13 cellular contexts compared by ENCODE assay signal in genomic region chr4:2507259-2507658, GRCh38.
"Had no signal": no experiment of that assay in that cellular context is flagged by ENCODE, and none has a peak within 500 bp of the region (broad histone marks: within the 10 kb centered on the region; RNA-seq: fewer than 3 reads in every experiment).

No MANE protein-coding gene starts in this region.

- ATAC-seq: activated naive CD8-positive, alpha-beta T cell treated with anti-CD3 and anti-CD28 coated beads, Interleukin-2, amount 50 U/mL, for 24 hours; gastrocnemius medialis; heart right ventricle; left lung had no signal

- H3K27ac ChIP-seq: ascending aorta, epithelial cell of prostate, gastrocnemius medialis, heart right ventricle, left lung, stomach, vagina had no signal

- H3K4me1 ChIP-seq: ascending aorta, gastrocnemius medialis, left lung, vagina had no signal

- DNase-seq: activated CD4-positive, alpha-beta T cell treated with anti-CD3 and anti-CD28 coated beads, Interleukin-2, amount 10 ng/mL, durations not matched to agents 7 days and 5 days; activated CD4-positive, CD25-positive, alpha-beta regulatory T cell; activated effector memory CD4-positive, alpha-beta T cell treated with Interleukin-2 at 50 U/mL for 16 hours; activated naive CD8-positive, alpha-beta T cell treated with anti-CD3 and anti-CD28 coated beads, Interleukin-2, amount 50 U/mL, for 24 hours; gastrocnemius medialis; heart right ventricle; islet precursor cell; left lung; stimulated activated CD4-positive, alpha-beta T cell treated with anti-CD3 and anti-CD28 coated beads, Interleukin-2, amount 100 ng/mL, for 48 hours; stomach had no signal

- H3K4me3 ChIP-seq: ascending aorta, gastrocnemius medialis, heart right ventricle, left lung, stomach, vagina had no signal

- H3K27me3 Mint-ChIP-seq: activated CD4-positive, alpha-beta T cell treated with anti-CD3 and anti-CD28 coated beads, Interleukin-2, amount 10 ng/mL, durations not matched to agents 7 days and 5 days; activated naive CD8-positive, alpha-beta T cell treated with anti-CD3 and anti-CD28 coated beads, Interleukin-2, amount 50 U/mL, for 24 hours had no signal

- H3K27me3 ChIP-seq: ascending aorta, gastrocnemius medialis, heart right ventricle, left lung, stomach, vagina had no signal

- H3K9me3 ChIP-seq: ascending aorta, gastrocnemius medialis, heart right ventricle, left lung, stomach, vagina had no signal

- H3K4me3 Mint-ChIP-seq: activated CD4-positive, alpha-beta T cell treated with anti-CD3 and anti-CD28 coated beads, Interleukin-2, amount 10 ng/mL, durations not matched to agents 7 days and 5 days; activated naive CD8-positive, alpha-beta T cell treated with anti-CD3 and anti-CD28 coated beads, Interleukin-2, amount 50 U/mL, for 24 hours had no signal

- H3K9me3 Mint-ChIP-seq: activated CD4-positive, alpha-beta T cell treated with anti-CD3 and anti-CD28 coated beads, Interleukin-2, amount 10 ng/mL, durations not matched to agents 7 days and 5 days; activated naive CD8-positive, alpha-beta T cell treated with anti-CD3 and anti-CD28 coated beads, Interleukin-2, amount 50 U/mL, for 24 hours had no signal
